ENCODE assay signal across 10 cellular contexts in the genomic region with DNA sequence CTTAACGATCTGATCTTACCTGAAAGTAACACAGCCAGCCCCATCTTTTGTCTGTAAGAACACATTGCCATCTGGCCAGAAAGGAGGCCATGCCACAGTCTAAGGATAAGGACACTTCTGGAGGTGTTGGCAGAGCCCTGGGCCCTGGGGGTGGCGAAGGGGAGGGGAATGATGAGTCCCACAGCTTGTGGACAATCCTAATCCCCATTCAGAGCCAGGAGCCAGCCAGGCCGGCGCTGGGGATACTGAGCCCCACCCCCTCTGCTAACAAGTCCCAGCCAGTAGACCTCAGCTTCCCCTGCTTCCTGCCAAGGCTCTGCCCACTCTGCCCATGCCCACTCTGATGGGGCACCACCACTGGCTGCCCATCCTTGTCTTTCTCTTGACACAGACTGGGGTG.
"Had no signal": no experiment of that assay in that cellular context is flagged by ENCODE, and none has a peak within 500 bp of the region (broad histone marks: within the 10 kb centered on the region; RNA-seq: fewer than 3 reads in every experiment).

No MANE protein-coding gene starts in this region.

- H3K4me3 ChIP-seq: ovary, sigmoid colon, stomach, thoracic aorta had no signal

- ATAC-seq: activated naive CD4-positive, alpha-beta T cell treated with anti-CD3 and anti-CD28 coated beads, Interleukin-2, amount 50 U/mL, for 72 hours; left ventricle myocardium superior had no signal

- H3K9me3 ChIP-seq: ovary, sigmoid colon, stomach, thoracic aorta had no signal

- H3K27ac ChIP-seq: ovary, sigmoid colon, stomach, thoracic aorta had no signal

- H3K36me3 ChIP-seq: ovary, sigmoid colon, stomach, thoracic aorta had no signal

- H3K27me3 ChIP-seq: ovary, sigmoid colon, stomach had no signal

- DNase-seq: activated CD4-positive, alpha-beta T cell treated with anti-CD3 and anti-CD28 coated beads, Interleukin-2, amount 50 U/mL, for 1 hour; activated T-cell treated with anti-CD3 and anti-CD28 coated beads, Interleukin-2, amount 50 U/mL, for 1 hour; hippocampal formation; left ventricle myocardium superior; ovary; sigmoid colon; stimulated activated CD4-positive, alpha-beta T cell treated with anti-CD3 and anti-CD28 coated beads, Interleukin-4, amount 100 ng/mL, for 24 hours; stomach had no signal
